In the genomic region with DNA sequence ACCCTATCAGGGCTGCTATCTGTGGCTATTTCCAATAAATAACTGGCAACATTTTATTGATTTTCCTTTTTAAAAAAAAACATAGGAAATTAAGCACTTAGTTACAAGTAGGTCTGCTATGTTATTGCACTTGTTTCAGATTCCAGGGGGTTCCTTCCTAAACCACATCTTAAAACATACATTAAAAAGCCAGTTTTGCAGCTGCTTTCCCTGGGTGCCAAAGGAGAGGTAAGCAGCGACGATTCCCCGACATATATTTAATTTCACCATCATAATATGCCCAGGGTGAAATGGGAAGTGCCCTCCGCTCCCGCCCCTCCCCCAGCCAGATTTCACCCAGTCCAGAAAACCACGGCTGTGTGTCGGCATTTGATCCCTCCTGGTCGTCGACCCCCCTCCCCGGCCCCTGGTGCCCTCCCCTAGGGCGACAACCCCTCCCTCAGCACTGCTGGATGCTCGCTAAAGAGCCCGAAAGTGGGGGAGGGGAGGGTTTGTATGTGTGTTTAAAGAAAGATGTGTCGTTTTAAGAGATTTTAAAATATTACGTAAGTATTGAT, we compare ENCODE assay signal across 9 cellular contexts. TPM values are rescaled to one million over a fixed set of nuclear protein-coding genes. Genes with fewer than 3 reads are reported as not detected.
A peak's percentile ranks its signal among the peaks of the same experiment; 100 is the strongest.
DNase-seq lines count a peak whose midpoint lies in the region; ATAC-seq and TF ChIP-seq lines count a peak whose summit lies in the region.
"Had no signal": no experiment of that assay in that cellular context is flagged by ENCODE, and none has a peak within 500 bp of the region (broad histone marks: within the 10 kb centered on the region; RNA-seq: fewer than 3 reads in every experiment).

No MANE protein-coding gene starts in this region.

- CTCF ChIA-PET in activated naive CD4-positive, alpha-beta T cell treated with anti-CD3 and anti-CD28 coated beads, Interleukin-2, amount 10 ng/mL, durations not matched to agents 7 days and 5 days (lab: Charles Lee), result interaction anchor here (1.0 to 3.8 kb wide), 2 partner anchors 9 to 26 kb away, joined by 3 to 20 read pairs; no protein-coding TSS in a partner anchor

- H3K27me3 Mint-ChIP-seq in activated naive CD4-positive, alpha-beta T cell treated with anti-CD3 and anti-CD28 coated beads, Interleukin-2, amount 10 ng/mL, durations not matched to agents 7 days and 5 days, result peaks cover 94% of the 10 kb centered on the region

- no peak for TF ChIP-seq POLR2A in upper lobe of left lung (IDR thresholded peaks at IDR 0.05)
- TF ChIP-seq POLR2A in testis (IDR thresholded peaks at IDR 0.05), result no peak

- intact Hi-C loops in testis (cut with DNase I; ENCODE audit: low total_unique reads), result no loop called here

- H3K4me1 Mint-ChIP-seq in activated naive CD4-positive, alpha-beta T cell treated with anti-CD3 and anti-CD28 coated beads, Interleukin-2, amount 10 ng/mL, durations not matched to agents 7 days and 5 days, result peaks cover 40% of the 10 kb centered on the region

- no peak for DNase-seq in activated naive CD4-positive, alpha-beta T cell treated with anti-CD3 and anti-CD28 coated beads, Interleukin-2, amount 10 ng/mL, durations not matched to agents 7 days and 5 days
- DNase-seq in activated naive CD4-positive, alpha-beta T cell treated with Interleukin-2 at 50 U/mL for 16 hours, result no peak
- DNase-seq in WERI-Rb-1, result no peak
- DNase-seq in upper lobe of left lung, result peak; percentile 40 to 42
- no peak for DNase-seq in testis
- DNase-seq: small intestine had no signal

- H3K4me1 ChIP-seq in upper lobe of left lung, result peaks cover 35 to 60% (median 48%) of the 10 kb centered on the region in 4 donors
- H3K4me1 ChIP-seq in testis, result peaks cover 12% of the 10 kb centered on the region

- H3K4me3 Mint-ChIP-seq in activated naive CD4-positive, alpha-beta T cell treated with anti-CD3 and anti-CD28 coated beads, Interleukin-2, amount 10 ng/mL, durations not matched to agents 7 days and 5 days, result no peak overlapping the region

- H3K27me3 ChIP-seq in WERI-Rb-1 (ENCODE audit: insufficient read depth, low read depth, severe bottlenecking) (peaks cover 3% of the 10 kb centered on the region), upper lobe of left lung (peaks cover 0 to 31% (median 14%) of the 10 kb centered on the region in 4 donors), testis (no peaks in the 10 kb centered on the region)

- H3K9me3 Mint-ChIP-seq in activated naive CD4-positive, alpha-beta T cell treated with anti-CD3 and anti-CD28 coated beads, Interleukin-2, amount 10 ng/mL, durations not matched to agents 7 days and 5 days, result no peaks in the 10 kb centered on the region

- H3K9me3 ChIP-seq in WERI-Rb-1 (ENCODE audit: severe bottlenecking) (no peaks in the 10 kb centered on the region), iPS-18c (ENCODE audit: control insufficient read depth, insufficient read depth, low read length) (no peaks in the 10 kb centered on the region), upper lobe of left lung (no peaks in the 10 kb centered on the region), testis (no peaks in the 10 kb centered on the region)

- 8 to 9% methylated on average over 14 to 15 of the region's 15 CpGs for WGBS in upper lobe of left lung, 2 donors
- WGBS in testis, 2 donors, result 4 to 9% methylated on average over 15 of the region's 15 CpGs

- H3K36me3 ChIP-seq in WERI-Rb-1 (no peaks in the 10 kb centered on the region), upper lobe of left lung (no peaks in the 10 kb centered on the region), testis (ENCODE audit: low read depth, missing control alignments) (no peaks in the 10 kb centered on the region)

- TF ChIP-seq EP300 in upper lobe of left lung (IDR thresholded peaks at IDR 0.05), result no peak

- no peak overlapping the region for H3K27ac ChIP-seq in WERI-Rb-1
- H3K27ac ChIP-seq in upper lobe of left lung, result no peak overlapping the region
- no peak overlapping the region for H3K27ac ChIP-seq in testis

- TF ChIP-seq CTCF in WERI-Rb-1 (IDR thresholded peaks at IDR 0.05; ENCODE audit: low read depth, low read length) (no peak), upper lobe of left lung (IDR thresholded peaks at IDR 0.05) (no peak), testis (IDR thresholded peaks at IDR 0.05) (no peak)

- no peaks in the 10 kb centered on the region for H3K36me3 Mint-ChIP-seq in activated naive CD4-positive, alpha-beta T cell treated with anti-CD3 and anti-CD28 coated beads, Interleukin-2, amount 10 ng/mL, durations not matched to agents 7 days and 5 days

- ATAC-seq in upper lobe of left lung (ENCODE audit: low FRiP score in 2 of 2), result no peak
- no peak for ATAC-seq in HG03108 (IDR thresholded peaks at IDR 0.05; ENCODE audit: unreplicated experiment)
- ATAC-seq in HG02884 (IDR thresholded peaks at IDR 0.05; ENCODE audit: unreplicated experiment), result no peak

- peak overlapping the region; percentile 7 for H3K27ac Mint-ChIP-seq in activated naive CD4-positive, alpha-beta T cell treated with anti-CD3 and anti-CD28 coated beads, Interleukin-2, amount 10 ng/mL, durations not matched to agents 7 days and 5 days

- peak overlapping the region; percentile 31 for H3K4me3 ChIP-seq in WERI-Rb-1 (ENCODE audit: low read depth, low read length)
- peak overlapping the region; percentile 49 for H3K4me3 ChIP-seq in iPS-18c (ENCODE audit: insufficient read depth, low read depth, low read length)
- peak overlapping the region in 3 of 4 donors; percentile 14 to 23 (median 18) for H3K4me3 ChIP-seq in upper lobe of left lung
- H3K4me3 ChIP-seq in testis, result no peak overlapping the region

RNA-seq across cellular contexts. Expression of gene BCL11A, which starts 3.1 kb away (rescaled TPM):
- total RNA-seq in upper lobe of left lung, result 10 to 100 TPM in 1 of 6 donors, 1 to 10 TPM in 5; 2.7 to 12.7 (median 5.4) TPM
- total RNA-seq in testis, result 10 to 100 TPM in 1 of 2 donors, 1 to 10 TPM in 1; 4.1 to 11.6 TPM
- polyA plus RNA-seq in testis (ENCODE audit: insufficient read depth, low read depth, low replicate concordance), result 5.1 TPM

Comparison
In these comparisons a context has a peak if more than half of its experiments do, and no peak if none do; other contexts are left out.
1. DNase-seq: peak in upper lobe of left lung (2 of 2); none in activated naive CD4-positive, alpha-beta T cell treated with anti-CD3 and anti-CD28 coated beads, Interleukin-2, amount 10 ng/mL, durations not matched to agents 7 days and 5 days (single experiment), activated naive CD4-positive, alpha-beta T cell treated with Interleukin-2 at 50 U/mL for 16 hours (single experiment), WERI-Rb-1 (single experiment) and testis (single experiment).
2. H3K4me3 ChIP-seq: peak in WERI-Rb-1 (single experiment), iPS-18c (single experiment) and upper lobe of left lung (3 of 4); none in testis (0 of 2).